In genomic region chr13:24683833-24684599, GRCh38 we compare ENCODE assay signal across 8 cellular contexts. TPM values are rescaled to one million over a fixed set of nuclear protein-coding genes. Genes with fewer than 3 reads are reported as not detected.
DNase-seq lines count a peak whose midpoint lies in the region; ATAC-seq and TF ChIP-seq lines count a peak whose summit lies in the region.

No MANE protein-coding gene starts in this region.

- no peaks in the 10 kb centered on the region for H3K4me1 ChIP-seq in neutrophil (ENCODE audit: control insufficient read depth in 1 of 2, insufficient read depth in 1 of 2, low read depth in 1 of 2, low read length in 1 of 2)
- H3K4me1 ChIP-seq in upper lobe of right lung = no peaks in the 10 kb centered on the region

- no peaks in the 10 kb centered on the region for H3K36me3 ChIP-seq in neutrophil
- no peaks in the 10 kb centered on the region for H3K36me3 ChIP-seq in upper lobe of right lung

- ATAC-seq in HG03095 (IDR thresholded peaks at IDR 0.05; ENCODE audit: unreplicated experiment) = peak; percentile 64
- peak; percentile 90 for ATAC-seq in upper lobe of right lung

- peak; percentile 78 for TF ChIP-seq CTCF in fibroblast of the aortic adventitia (IDR thresholded peaks at IDR 0.05; ENCODE audit: insufficient read depth, low read length)
- TF ChIP-seq CTCF in neutrophil (IDR thresholded peaks at IDR 0.05) = peak; percentile 64
- peak; percentile 87 for TF ChIP-seq CTCF in upper lobe of right lung (IDR thresholded peaks at IDR 0.05)

- H3K4me3 ChIP-seq in fibroblast of the aortic adventitia (ENCODE audit: low read depth, low read length) (no peak overlapping the region), neutrophil (ENCODE audit: low read depth in 1 of 2, low read length in 1 of 2) (no peak overlapping the region), upper lobe of right lung (no peak overlapping the region)

- H3K27ac ChIP-seq in neutrophil (no peak overlapping the region), upper lobe of right lung (no peak overlapping the region)

- H3K9me3 ChIP-seq in neutrophil = no peaks in the 10 kb centered on the region
- H3K9me3 ChIP-seq in upper lobe of right lung = no peaks in the 10 kb centered on the region

- H3K27me3 ChIP-seq in neutrophil = peaks cover 62% of the 10 kb centered on the region
- H3K27me3 ChIP-seq in upper lobe of right lung = peaks cover 26% of the 10 kb centered on the region

- intact Hi-C loops in upper lobe of right lung (cut with DNase I) = no loop called here

- peak; percentile 6 for DNase-seq in NCI-H2196 (lab: John Stamatoyannopoulos, UW; ENCODE audit: unreplicated experiment)
- DNase-seq in NCI-H2196 treated with DMSO at 0.1 percent for 48 hours (lab: John Stamatoyannopoulos, UW; ENCODE audit: unreplicated experiment) = no peak
- DNase-seq in OCI-M1 (lab: John Stamatoyannopoulos, UW) = peak; percentile 66
- peak; percentile 33 for DNase-seq in activated T-helper 1 cell treated with Interleukin-2 at 50 U/mL for 16 hours (ENCODE audit: low read depth)
- DNase-seq in fibroblast of the aortic adventitia (ENCODE audit: low read depth) = peak; percentile 29
- DNase-seq in upper lobe of right lung = peak; percentile 78

RNA-seq across cellular contexts. Expression of gene ATP12A, which starts 3.8 kb away (rescaled TPM):
- total RNA-seq in fibroblast of the aortic adventitia (ENCODE audit: low replicate concordance) (not detected in 2 replicates), upper lobe of right lung (not detected)
